ENCODE assay signal across 1 cellular context in the genomic region with DNA sequence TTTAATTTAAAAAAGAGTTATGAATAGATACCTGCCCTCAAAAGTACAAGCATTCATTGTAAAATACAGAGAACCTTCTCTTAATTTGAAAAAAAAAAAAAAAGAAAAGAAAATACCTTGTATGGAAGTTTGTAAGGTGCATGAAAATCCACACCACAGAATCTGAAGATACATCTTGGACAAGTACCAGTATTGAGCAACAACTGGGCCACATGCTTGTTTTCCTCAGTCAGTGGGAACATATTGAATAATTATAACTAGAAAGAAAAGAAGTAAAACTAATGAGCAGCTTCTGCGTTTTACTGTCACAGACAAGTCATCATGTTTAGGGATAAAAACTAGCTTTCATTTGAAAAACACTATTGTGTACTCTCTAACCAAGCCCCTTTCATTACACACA.
TF ChIP-seq lines count a peak whose summit lies in the region.

No MANE protein-coding gene starts in this region.

TF ChIP-seq in HCT116, 20 proteins besides CTCF, POLR2A, EP300 and RAD21:
- TF ChIP-seq CBX3 (IDR thresholded peaks at IDR 0.05; ENCODE audit: low read depth) (no peak), CEBPB (IDR thresholded peaks at IDR 0.05; ENCODE audit: low read depth) (peak; percentile 5; the same call in 1 of the 2 replicates)
- TF ChIP-seq, protein P1, sequence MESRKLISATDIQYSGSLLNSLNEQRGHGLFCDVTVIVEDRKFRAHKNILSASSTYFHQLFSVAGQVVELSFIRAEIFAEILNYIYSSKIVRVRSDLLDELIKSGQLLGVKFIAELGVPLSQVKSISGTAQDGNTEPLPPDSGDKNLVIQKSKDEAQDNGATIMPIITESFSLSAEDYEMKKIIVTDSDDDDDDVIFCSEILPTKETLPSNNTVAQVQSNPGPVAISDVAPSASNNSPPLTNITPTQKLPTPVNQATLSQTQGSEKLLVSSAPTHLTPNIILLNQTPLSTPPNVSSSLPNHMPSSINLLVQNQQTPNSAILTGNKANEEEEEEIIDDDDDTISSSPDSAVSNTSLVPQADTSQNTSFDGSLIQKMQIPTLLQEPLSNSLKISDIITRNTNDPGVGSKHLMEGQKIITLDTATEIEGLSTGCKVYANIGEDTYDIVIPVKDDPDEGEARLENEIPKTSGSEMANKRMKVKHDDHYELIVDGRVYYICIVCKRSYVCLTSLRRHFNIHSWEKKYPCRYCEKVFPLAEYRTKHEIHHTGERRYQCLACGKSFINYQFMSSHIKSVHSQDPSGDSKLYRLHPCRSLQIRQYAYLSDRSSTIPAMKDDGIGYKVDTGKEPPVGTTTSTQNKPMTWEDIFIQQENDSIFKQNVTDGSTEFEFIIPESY (IDR thresholded peaks at IDR 0.05; ENCODE audit: extremely low read depth, insufficient replicate concordance, low read length): no peak
- TF ChIP-seq, protein P2, sequence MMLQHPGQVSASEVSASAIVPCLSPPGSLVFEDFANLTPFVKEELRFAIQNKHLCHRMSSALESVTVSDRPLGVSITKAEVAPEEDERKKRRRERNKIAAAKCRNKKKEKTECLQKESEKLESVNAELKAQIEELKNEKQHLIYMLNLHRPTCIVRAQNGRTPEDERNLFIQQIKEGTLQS (IDR thresholded peaks at IDR 0.05): no peak
